ENCODE assay signal across 1 cellular context in the genomic region with DNA sequence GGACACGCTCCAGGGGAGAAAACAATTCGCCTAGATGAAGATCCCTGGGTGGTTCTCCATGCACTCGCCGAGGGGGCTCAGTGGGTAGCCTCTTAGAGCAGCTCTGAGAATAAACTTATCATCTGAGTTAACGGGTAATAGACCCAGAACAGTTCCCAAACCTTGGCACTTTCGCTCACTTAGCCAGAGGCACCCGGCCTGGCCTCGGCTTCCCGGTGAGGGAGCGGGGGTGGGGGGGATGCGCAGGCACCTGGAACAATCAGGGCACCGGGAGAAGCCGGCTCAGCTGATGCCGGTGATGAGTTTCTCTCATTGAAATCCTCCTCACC.
TF ChIP-seq lines count a peak whose summit lies in the region.

No MANE protein-coding gene starts in this region.

TF ChIP-seq in HepG2, 621 proteins besides CTCF, POLR2A, EP300 and RAD21:
- TF ChIP-seq ZNF44 (CRISPR knock-in tag; IDR thresholded peaks at IDR 0.05) = no peak
- TF ChIP-seq, protein P1, sequence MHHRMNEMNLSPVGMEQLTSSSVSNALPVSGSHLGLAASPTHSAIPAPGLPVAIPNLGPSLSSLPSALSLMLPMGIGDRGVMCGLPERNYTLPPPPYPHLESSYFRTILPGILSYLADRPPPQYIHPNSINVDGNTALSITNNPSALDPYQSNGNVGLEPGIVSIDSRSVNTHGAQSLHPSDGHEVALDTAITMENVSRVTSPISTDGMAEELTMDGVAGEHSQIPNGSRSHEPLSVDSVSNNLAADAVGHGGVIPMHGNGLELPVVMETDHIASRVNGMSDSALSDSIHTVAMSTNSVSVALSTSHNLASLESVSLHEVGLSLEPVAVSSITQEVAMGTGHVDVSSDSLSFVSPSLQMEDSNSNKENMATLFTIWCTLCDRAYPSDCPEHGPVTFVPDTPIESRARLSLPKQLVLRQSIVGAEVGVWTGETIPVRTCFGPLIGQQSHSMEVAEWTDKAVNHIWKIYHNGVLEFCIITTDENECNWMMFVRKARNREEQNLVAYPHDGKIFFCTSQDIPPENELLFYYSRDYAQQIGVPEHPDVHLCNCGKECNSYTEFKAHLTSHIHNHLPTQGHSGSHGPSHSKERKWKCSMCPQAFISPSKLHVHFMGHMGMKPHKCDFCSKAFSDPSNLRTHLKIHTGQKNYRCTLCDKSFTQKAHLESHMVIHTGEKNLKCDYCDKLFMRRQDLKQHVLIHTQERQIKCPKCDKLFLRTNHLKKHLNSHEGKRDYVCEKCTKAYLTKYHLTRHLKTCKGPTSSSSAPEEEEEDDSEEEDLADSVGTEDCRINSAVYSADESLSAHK (CRISPR knock-in tag; IDR thresholded peaks at IDR 0.05; ENCODE audit: borderline replicate concordance) = no peak
- TF ChIP-seq ZNF292 (CRISPR knock-in tag; IDR thresholded peaks at IDR 0.05; ENCODE audit: borderline replicate concordance, low read depth) = no peak
- TF ChIP-seq ZKSCAN5 (CRISPR knock-in tag; IDR thresholded peaks at IDR 0.05) = no peak
- TF ChIP-seq TRIM24 (CRISPR knock-in tag; IDR thresholded peaks at IDR 0.05) = no peak
- TF ChIP-seq, protein P2, sequence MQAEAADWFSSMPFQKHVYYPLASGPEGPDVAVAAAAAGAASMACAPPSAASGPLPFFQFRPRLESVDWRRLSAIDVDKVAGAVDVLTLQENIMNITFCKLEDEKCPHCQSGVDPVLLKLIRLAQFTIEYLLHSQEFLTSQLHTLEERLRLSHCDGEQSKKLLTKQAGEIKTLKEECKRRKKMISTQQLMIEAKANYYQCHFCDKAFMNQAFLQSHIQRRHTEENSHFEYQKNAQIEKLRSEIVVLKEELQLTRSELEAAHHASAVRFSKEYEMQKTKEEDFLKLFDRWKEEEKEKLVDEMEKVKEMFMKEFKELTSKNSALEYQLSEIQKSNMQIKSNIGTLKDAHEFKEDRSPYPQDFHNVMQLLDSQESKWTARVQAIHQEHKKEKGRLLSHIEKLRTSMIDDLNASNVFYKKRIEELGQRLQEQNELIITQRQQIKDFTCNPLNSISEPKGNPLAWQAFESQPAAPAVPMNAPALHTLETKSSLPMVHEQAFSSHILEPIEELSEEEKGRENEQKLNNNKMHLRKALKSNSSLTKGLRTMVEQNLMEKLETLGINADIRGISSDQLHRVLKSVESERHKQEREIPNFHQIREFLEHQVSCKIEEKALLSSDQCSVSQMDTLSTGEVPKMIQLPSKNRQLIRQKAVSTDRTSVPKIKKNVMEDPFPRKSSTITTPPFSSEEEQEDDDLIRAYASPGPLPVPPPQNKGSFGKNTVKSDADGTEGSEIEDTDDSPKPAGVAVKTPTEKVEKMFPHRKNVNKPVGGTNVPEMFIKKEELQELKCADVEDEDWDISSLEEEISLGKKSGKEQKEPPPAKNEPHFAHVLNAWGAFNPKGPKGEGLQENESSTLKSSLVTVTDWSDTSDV (CRISPR knock-in tag; IDR thresholded peaks at IDR 0.05) = no peak
- no peak for TF ChIP-seq NFKB2 (CRISPR knock-in tag; IDR thresholded peaks at IDR 0.05; ENCODE audit: borderline replicate concordance)
- TF ChIP-seq XBP1 (CRISPR knock-in tag; IDR thresholded peaks at IDR 0.05) = no peak
- TF ChIP-seq RFXANK (CRISPR knock-in tag; IDR thresholded peaks at IDR 0.05) = no peak
- no peak for TF ChIP-seq ATF1 (CRISPR knock-in tag; IDR thresholded peaks at IDR 0.05)
- no peak for TF ChIP-seq ZNF556 (CRISPR knock-in tag; IDR thresholded peaks at IDR 0.05; ENCODE audit: borderline replicate concordance)
- no peak for TF ChIP-seq HNRNPL (IDR thresholded peaks at IDR 0.05; ENCODE audit: low read depth, low read length)
- TF ChIP-seq ZBTB38 (CRISPR knock-in tag; IDR thresholded peaks at IDR 0.05) = no peak
- no peak for TF ChIP-seq ARHGAP35 (CRISPR knock-in tag; IDR thresholded peaks at IDR 0.05; ENCODE audit: borderline replicate concordance)
- TF ChIP-seq MIXL1 (CRISPR knock-in tag; IDR thresholded peaks at IDR 0.05) = no peak
- TF ChIP-seq KLF16 (CRISPR knock-in tag; IDR thresholded peaks at IDR 0.05) = no peak
TF ChIP-seq in HepG2: peak in this region for 0.
